28 cellular contexts compared by ENCODE assay signal in the genomic region with DNA sequence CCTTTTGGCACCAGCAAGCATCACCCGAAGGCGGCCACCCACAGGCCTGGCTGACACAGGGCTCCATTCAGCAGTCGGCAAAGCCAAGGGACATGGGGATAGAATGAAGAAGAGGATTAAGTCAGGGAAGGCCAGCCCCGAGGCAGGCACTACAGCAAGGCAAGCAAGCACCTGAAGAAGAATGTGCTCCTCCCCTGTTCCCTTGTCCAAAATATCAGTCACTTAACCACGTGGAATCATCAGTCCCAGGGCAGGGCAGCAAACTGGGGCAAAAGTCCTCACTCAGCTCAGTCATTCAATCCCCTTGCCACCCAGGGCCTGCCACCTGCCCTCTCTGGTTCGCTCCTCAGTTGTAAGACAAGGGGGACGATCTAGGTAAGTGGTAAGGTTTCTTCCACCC. TPM values are rescaled to one million over a fixed set of nuclear protein-coding genes. Genes with fewer than 3 reads are reported as not detected.
"Had no signal": no experiment of that assay in that cellular context is flagged by ENCODE, and none has a peak within 500 bp of the region (broad histone marks: within the 10 kb centered on the region; RNA-seq: fewer than 3 reads in every experiment).

No MANE protein-coding gene starts in this region.

- H3K4me1 ChIP-seq: ascending aorta had no signal

- H3K36me3 Mint-ChIP-seq: activated naive CD4-positive, alpha-beta T cell treated with anti-CD3 and anti-CD28 coated beads, Interleukin-2, amount 50 U/mL, for 72 hours; WTC11 had no signal

- DNase-seq: activated CD4-positive, alpha-beta T cell treated with anti-CD3 and anti-CD28 coated beads for 48 hours; activated CD4-positive, alpha-beta T cell treated with anti-CD3 and anti-CD28 coated beads, Interleukin-2, amount 50 U/mL, for 4 hours; activated CD4-positive, CD25-positive, alpha-beta regulatory T cell treated with anti-CD3 and anti-CD28 coated beads, Interleukin-2, amount 50 U/mL, for 72 hours; activated CD8-positive, alpha-beta memory T cell treated with anti-CD3 and anti-CD28 coated beads, Interleukin-2, amount 50 U/mL, for 48 hours; activated CD8-positive, alpha-beta T cell treated with anti-CD3 and anti-CD28 coated beads, Interleukin-2, amount 10 ng/mL, durations not matched to agents 7 days and 5 days; activated effector memory CD4-positive, alpha-beta T cell treated with Interleukin-2 at 50 U/mL for 16 hours; activated naive CD4-positive, alpha-beta T cell treated with Interleukin-2 at 50 U/mL for 16 hours; activated naive CD8-positive, alpha-beta T cell treated with anti-CD3 and anti-CD28 coated beads, Interleukin-2, amount 50 U/mL, for 24 hours; activated T-cell treated with anti-CD3 and anti-CD28 coated beads, Interleukin-2, amount 50 U/mL, for 24 hours; amniotic stem cell; body of pancreas; MM.1S; NCI-H1105; NCI-H1436; NCI-H1694 treated with DMSO at 0.1 percent for 48 hours; NCI-H2081; NCI-H510A treated with DMSO at 0.1 percent for 48 hours; NCI-H69; NK-92 treated with Interleukin-12 subunit alpha and Interleukin-12 subunit beta, amount 100 ng/mL, for 24 hours; OCI-M1; SHP77 treated with DMSO at 0.1 percent for 48 hours; T-helper 17 cell; T-helper 9 cell had no signal

- H3K4me3 ChIP-seq: ascending aorta, body of pancreas had no signal

- H3K27me3 ChIP-seq: ascending aorta, body of pancreas had no signal

- H3K4me1 Mint-ChIP-seq: activated naive CD8-positive, alpha-beta T cell treated with anti-CD3 and anti-CD28 coated beads, Interleukin-2, amount 50 U/mL, for 24 hours; T-helper 17 cell had no signal

- H3K27ac Mint-ChIP-seq: activated CD8-positive, alpha-beta T cell treated with anti-CD3 and anti-CD28 coated beads, Interleukin-2, amount 10 ng/mL, durations not matched to agents 7 days and 5 days; activated naive CD4-positive, alpha-beta T cell treated with anti-CD3 and anti-CD28 coated beads, Interleukin-2, amount 50 U/mL, for 72 hours; activated naive CD8-positive, alpha-beta T cell treated with anti-CD3 and anti-CD28 coated beads, Interleukin-2, amount 50 U/mL, for 24 hours; activated T-cell treated with anti-CD3 and anti-CD28 coated beads, Interleukin-2, amount 50 U/mL, for 24 hours; activated T-helper 1 cell treated with anti-CD3 and anti-CD28 coated beads, Interleukin-12 subunit alpha, Interleukin-12 subunit beta, Interleukin-2, Interleukin-4 antibody, amounts not matched to agents 30 ng/mL and 10 ng/mL and 1 ng/mL, durations not matched to agents 14 hours and 24 hours and 36 hours; T-helper 17 cell; WTC11 had no signal

- H3K9me3 Mint-ChIP-seq: activated naive CD4-positive, alpha-beta T cell treated with anti-CD3 and anti-CD28 coated beads, Interleukin-2, amount 50 U/mL, for 72 hours; activated naive CD8-positive, alpha-beta T cell treated with anti-CD3 and anti-CD28 coated beads, Interleukin-2, amount 50 U/mL, for 24 hours; activated T-cell treated with anti-CD3 and anti-CD28 coated beads, Interleukin-2, amount 50 U/mL, for 24 hours; activated T-helper 1 cell treated with anti-CD3 and anti-CD28 coated beads, Interleukin-12 subunit alpha, Interleukin-12 subunit beta, Interleukin-2, Interleukin-4 antibody, amounts not matched to agents 30 ng/mL and 10 ng/mL and 1 ng/mL, durations not matched to agents 14 hours and 24 hours and 36 hours; WTC11 had no signal

- H3K4me3 Mint-ChIP-seq: activated CD8-positive, alpha-beta T cell treated with anti-CD3 and anti-CD28 coated beads, Interleukin-2, amount 10 ng/mL, durations not matched to agents 7 days and 5 days; activated naive CD8-positive, alpha-beta T cell treated with anti-CD3 and anti-CD28 coated beads, Interleukin-2, amount 50 U/mL, for 24 hours; activated T-cell treated with anti-CD3 and anti-CD28 coated beads, Interleukin-2, amount 50 U/mL, for 24 hours; activated T-helper 1 cell treated with anti-CD3 and anti-CD28 coated beads, Interleukin-12 subunit alpha, Interleukin-12 subunit beta, Interleukin-2, Interleukin-4 antibody, amounts not matched to agents 30 ng/mL and 10 ng/mL and 1 ng/mL, durations not matched to agents 14 hours and 24 hours and 36 hours; T-helper 17 cell; WTC11 had no signal

- ATAC-seq: activated CD8-positive, alpha-beta T cell treated with anti-CD3 and anti-CD28 coated beads, Interleukin-2, amount 10 ng/mL, durations not matched to agents 7 days and 5 days; activated naive CD4-positive, alpha-beta T cell treated with anti-CD3 and anti-CD28 coated beads, Interleukin-2, amount 50 U/mL, for 72 hours; activated naive CD8-positive, alpha-beta T cell treated with anti-CD3 and anti-CD28 coated beads, Interleukin-2, amount 50 U/mL, for 24 hours; body of pancreas; T-helper 17 cell; WTC11 had no signal

- H3K27ac ChIP-seq: ascending aorta had no signal

- H3K36me3 ChIP-seq: ascending aorta had no signal

- H3K9me3 ChIP-seq: ascending aorta, body of pancreas had no signal

RNA-seq across cellular contexts. Expression of gene KANK4, which starts 9.3 kb away (rescaled TPM):
- total RNA-seq: activated CD8-positive, alpha-beta T cell treated with anti-CD3 and anti-CD28 coated beads, Interleukin-2, amount 10 ng/mL, durations not matched to agents 7 days and 5 days; activated naive CD4-positive, alpha-beta T cell treated with anti-CD3 and anti-CD28 coated beads, Interleukin-2, amount 50 U/mL, for 72 hours; activated T-helper 1 cell treated with anti-CD3 and anti-CD28 coated beads, Interleukin-12 subunit alpha, Interleukin-12 subunit beta, Interleukin-2, Interleukin-4 antibody, amounts not matched to agents 30 ng/mL and 10 ng/mL and 1 ng/mL, durations not matched to agents 14 hours and 24 hours and 36 hours; ascending aorta; SK-MEL-5; T-helper 17 cell had no signal
